In genomic region chr1:74737360-74737759, GRCh38 we compare ENCODE assay signal across 37 cellular contexts. TPM values are rescaled to one million over a fixed set of nuclear protein-coding genes. Genes with fewer than 3 reads are reported as not detected.
A peak's percentile ranks its signal among the peaks of the same experiment; 100 is the strongest.
DNase-seq lines count a peak whose midpoint lies in the region; ATAC-seq, FAIRE-seq and TF ChIP-seq lines count a peak whose summit lies in the region.
"Had no signal": no experiment of that assay in that cellular context is flagged by ENCODE, and none has a peak within 500 bp of the region (broad histone marks: within the 10 kb centered on the region; RNA-seq: fewer than 3 reads in every experiment).

No MANE protein-coding gene starts in this region.

- no peaks in the 10 kb centered on the region for H3K27me3 Mint-ChIP-seq in activated naive CD8-positive, alpha-beta T cell treated with anti-CD3 and anti-CD28 coated beads, Interleukin-2, amount 10 ng/mL, durations not matched to agents 7 days and 5 days
- H3K27me3 Mint-ChIP-seq in activated naive CD8-positive, alpha-beta T cell treated with anti-CD3 and anti-CD28 coated beads, Interleukin-2, amount 50 U/mL, for 24 hours, result no peaks in the 10 kb centered on the region
- H3K27me3 Mint-ChIP-seq in stimulated activated naive B cell treated with anti-CD40 and anti-IgM and Interleukin-4, amounts not matched to agents 10 μg/mL and 1 μg/mL and 100 μg/mL, for 72 hours, result no peaks in the 10 kb centered on the region
- H3K27me3 Mint-ChIP-seq: B cell; CD4-positive, alpha-beta memory T cell; CD4-positive, alpha-beta T cell; CD4-positive, CD25-positive, alpha-beta regulatory T cell; CD8-positive, alpha-beta memory T cell had no signal

- TF ChIP-seq CTCF in GM12878 (IDR thresholded peaks at IDR 0.05 in 2 of 3, conservative IDR thresholded peaks at IDR 0.05 in 1 of 3; ENCODE audit: control insufficient read depth in 2 of 3, extremely low read depth in 1 of 3, insufficient read depth in 1 of 3, low read depth in 3 of 3, low read length in 3 of 3) (no peak), sigmoid colon (IDR thresholded peaks at IDR 0.05) (no peak)

- H3K4me2 ChIP-seq in GM12878 (ENCODE audit: control insufficient read depth, insufficient read depth), result no peak overlapping the region
- H3K4me2 ChIP-seq: A549; BLaER1; BLaER1 treated with 17β-estradiol and CSF1 and Interleukin-3, amounts not matched to agents 10 nM and 100 nM had no signal

- WGBS in GM12878 (ENCODE audit: insufficient coverage, insufficient replicate concordance, low lambda C conversion rate, missing lambda C conversion rate), result 96% methylated on average over 4 of the region's 4 CpGs
- 98% methylated on average over 4 of the region's 4 CpGs for WGBS in sigmoid colon, 2 donors

- in situ Hi-C loops in GM12878 (cut with MboI), result no loop called here

- TF ChIP-seq RAD21 in GM12878 (IDR thresholded peaks at IDR 0.05; ENCODE audit: insufficient read depth, low read depth, low read length), result no peak

- peak overlapping the region; percentile 45 for H3K27ac Mint-ChIP-seq in activated naive CD8-positive, alpha-beta T cell treated with anti-CD3 and anti-CD28 coated beads, Interleukin-2, amount 10 ng/mL, durations not matched to agents 7 days and 5 days
- H3K27ac Mint-ChIP-seq in activated naive CD8-positive, alpha-beta T cell treated with anti-CD3 and anti-CD28 coated beads, Interleukin-2, amount 50 U/mL, for 24 hours, result no peak overlapping the region
- no peak overlapping the region for H3K27ac Mint-ChIP-seq in stimulated activated naive B cell treated with anti-CD40 and anti-IgM and Interleukin-4, amounts not matched to agents 10 μg/mL and 1 μg/mL and 100 μg/mL, for 72 hours
- H3K27ac Mint-ChIP-seq: B cell; CD14-positive monocyte; CD4-positive, alpha-beta memory T cell; CD4-positive, alpha-beta T cell; CD8-positive, alpha-beta T cell had no signal

- no peak for DNase-seq in activated naive CD8-positive, alpha-beta T cell treated with anti-CD3 and anti-CD28 coated beads, Interleukin-2, amount 10 ng/mL, durations not matched to agents 7 days and 5 days
- DNase-seq in activated naive CD8-positive, alpha-beta T cell treated with anti-CD3 and anti-CD28 coated beads, Interleukin-2, amount 50 U/mL, for 24 hours, result no peak
- no peak for DNase-seq in HEK293T (ENCODE audit: extremely low spot score)
- DNase-seq in GM12878 (ENCODE audit: low read depth, low spot score), result no peak
- DNase-seq in kidney tubule cell (ENCODE audit: low spot score), result peak; percentile 34
- DNase-seq in stimulated activated naive B cell treated with anti-CD40 and anti-IgM and Interleukin-4, amounts not matched to agents 10 μg/mL and 1 μg/mL and 100 μg/mL, for 72 hours, result no peak
- no peak for DNase-seq in sigmoid colon
- DNase-seq: 8988T; ACHN; AML-193; BE2C; C1 segment of cervical spinal cord; Caco-2; Calu3; CD4-positive, alpha-beta memory T cell; CD4-positive, alpha-beta T cell; CD4-positive, CD25-positive, alpha-beta regulatory T cell; CD8-positive, alpha-beta memory T cell; CD8-positive, alpha-beta T cell; COR-L47; DMS 273 treated with DMSO at 0.1 percent for 48 hours; DMS153; DMS53; DMS79; DMS79 treated with DMSO at 0.1 percent for 48 hours; DND-41; EL had no signal

- H4K20me1 ChIP-seq in GM12878 (ENCODE audit: control insufficient read depth, insufficient read depth), result no peaks in the 10 kb centered on the region
- H4K20me1 ChIP-seq: BLaER1 had no signal

- CTCF ChIA-PET in HEK293T (lab: Yijun Ruan, JAX), result no interaction called here
- CTCF ChIA-PET in GM12878 (lab: Yijun Ruan, JAX), result interaction anchor here (0.6 to 8.1 kb wide), 7 partner anchors 10 to 83 kb away, joined by 3 to 92 read pairs (median 5); no protein-coding TSS in a partner anchor

- H3K27me3 ChIP-seq in GM12878 (replicated peaks in 1 of 2; ENCODE audit: control insufficient read depth in 2 of 2, insufficient read depth in 2 of 2, low read length in 1 of 2), result no peaks in the 10 kb centered on the region
- no peaks in the 10 kb centered on the region for H3K27me3 ChIP-seq in sigmoid colon
- H3K27me3 ChIP-seq: BE2C; BLaER1; BLaER1 treated with 17β-estradiol and CSF1 and Interleukin-3, amounts not matched to agents 10 nM and 100 nM had no signal

- peaks cover 3% of the 10 kb centered on the region for H3K9me3 Mint-ChIP-seq in activated naive CD8-positive, alpha-beta T cell treated with anti-CD3 and anti-CD28 coated beads, Interleukin-2, amount 10 ng/mL, durations not matched to agents 7 days and 5 days
- H3K9me3 Mint-ChIP-seq in activated naive CD8-positive, alpha-beta T cell treated with anti-CD3 and anti-CD28 coated beads, Interleukin-2, amount 50 U/mL, for 24 hours, result peaks cover 4% of the 10 kb centered on the region
- H3K9me3 Mint-ChIP-seq in stimulated activated naive B cell treated with anti-CD40 and anti-IgM and Interleukin-4, amounts not matched to agents 10 μg/mL and 1 μg/mL and 100 μg/mL, for 72 hours, result peaks cover 5 to 6% of the 10 kb centered on the region in 2 donors
- H3K9me3 Mint-ChIP-seq: CD4-positive, alpha-beta T cell; CD8-positive, alpha-beta T cell had no signal

- POLR2A ChIA-PET in activated naive CD8-positive, alpha-beta T cell treated with anti-CD3 and anti-CD28 coated beads, Interleukin-2, amount 10 ng/mL, durations not matched to agents 7 days and 5 days (lab: Charles Lee), result no interaction called here
- POLR2A ChIA-PET in HEK293T (lab: Yijun Ruan, JAX) (no interaction called here), GM12878 (lab: Charles Lee) (interaction anchor here (0.6 to 2.1 kb wide), 3 partner anchors 9 to 29 kb away, joined by 3 to 8 read pairs (median 5); no protein-coding TSS in a partner anchor)

- H3K4me1 ChIP-seq in GM12878 (ENCODE audit: control insufficient read depth, insufficient read depth, low read length) (no peaks in the 10 kb centered on the region), sigmoid colon (peaks cover 0 to 23% (median 15%) of the 10 kb centered on the region in 4 donors)
- H3K4me1 ChIP-seq: BE2C, Caco-2 had no signal

- TF ChIP-seq POLR2A in GM12878 (IDR thresholded peaks at IDR 0.05; ENCODE audit: low read depth, low read length), result no peak
- TF ChIP-seq POLR2A in sigmoid colon (IDR thresholded peaks at IDR 0.05), result no peak

- no peak for FAIRE-seq in GM12878 (lab: Jason Lieb, UNC)
- FAIRE-seq: A204.1, A549, D721Med had no signal

- TF ChIP-seq EP300 in GM12878 (IDR thresholded peaks at IDR 0.05; ENCODE audit: borderline replicate concordance in 1 of 2, control insufficient read depth in 1 of 2, low read depth in 2 of 2, low read length in 2 of 2) (no peak), sigmoid colon (IDR thresholded peaks at IDR 0.05) (no peak)

- H3K4me3 ChIP-seq in GM12878 (no peak overlapping the region), sigmoid colon (no peak overlapping the region)
- H3K4me3 ChIP-seq: A549; BLaER1; BLaER1 treated with 17β-estradiol and CSF1 and Interleukin-3, amounts not matched to agents 10 nM and 100 nM had no signal

- H3K36me3 ChIP-seq in GM12878 (ENCODE audit: control insufficient read depth in 2 of 2, insufficient read depth in 2 of 2, low read length in 1 of 2) (peaks cover 4 to 16% of the 10 kb centered on the region in 2 experiments), sigmoid colon (peaks cover 0 to 48% (median 27%) of the 10 kb centered on the region in 4 donors)

- H3K4me1 Mint-ChIP-seq in activated naive CD8-positive, alpha-beta T cell treated with anti-CD3 and anti-CD28 coated beads, Interleukin-2, amount 10 ng/mL, durations not matched to agents 7 days and 5 days, result peaks cover 15% of the 10 kb centered on the region
- H3K4me1 Mint-ChIP-seq in activated naive CD8-positive, alpha-beta T cell treated with anti-CD3 and anti-CD28 coated beads, Interleukin-2, amount 50 U/mL, for 24 hours, result peaks cover 16% of the 10 kb centered on the region
- peaks cover 11 to 23% of the 10 kb centered on the region in 2 donors for H3K4me1 Mint-ChIP-seq in stimulated activated naive B cell treated with anti-CD40 and anti-IgM and Interleukin-4, amounts not matched to agents 10 μg/mL and 1 μg/mL and 100 μg/mL, for 72 hours

- RAD21 ChIA-PET in GM12878 (lab: Charles Lee; ENCODE audit: unreplicated experiment), result interaction anchor here (1.0 to 8.9 kb wide), 5 partner anchors 10 to 48 kb away, joined by 3 to 91 read pairs (median 5); no protein-coding TSS in a partner anchor

- peaks cover 33% of the 10 kb centered on the region for H3K79me2 ChIP-seq in GM12878 (ENCODE audit: control insufficient read depth, insufficient read depth, low read length)

- intact Hi-C loops in GM12878 (cut with micrococcal nuclease; ENCODE audit: unreplicated experiment) (loop anchor here (10.0 kb wide), 1 partner anchor 543 kb away; the partner anchor contains the start of genes FPGT and LRRIQ3), sigmoid colon (cut with DNase I) (no loop called here)

- ATAC-seq in activated naive CD8-positive, alpha-beta T cell treated with anti-CD3 and anti-CD28 coated beads, Interleukin-2, amount 10 ng/mL, durations not matched to agents 7 days and 5 days (ENCODE audit: low read depth), result no peak
- ATAC-seq in activated naive CD8-positive, alpha-beta T cell treated with anti-CD3 and anti-CD28 coated beads, Interleukin-2, amount 50 U/mL, for 24 hours, result no peak
- ATAC-seq in GM12878 (no peak), HG03571 (IDR thresholded peaks at IDR 0.05; ENCODE audit: unreplicated experiment) (no peak)
- ATAC-seq in stimulated activated naive B cell treated with anti-CD40 and anti-IgM and Interleukin-4, amounts not matched to agents 10 μg/mL and 1 μg/mL and 100 μg/mL, for 72 hours (replicated peaks), result no peak
- ATAC-seq: A549; CD8-positive, alpha-beta T cell had no signal

- peaks cover 40% of the 10 kb centered on the region for H3K36me3 Mint-ChIP-seq in activated naive CD8-positive, alpha-beta T cell treated with anti-CD3 and anti-CD28 coated beads, Interleukin-2, amount 10 ng/mL, durations not matched to agents 7 days and 5 days
- peaks cover 51% of the 10 kb centered on the region for H3K36me3 Mint-ChIP-seq in activated naive CD8-positive, alpha-beta T cell treated with anti-CD3 and anti-CD28 coated beads, Interleukin-2, amount 50 U/mL, for 24 hours (ENCODE audit: low read depth)
- peaks cover 41 to 59% of the 10 kb centered on the region in 2 donors for H3K36me3 Mint-ChIP-seq in stimulated activated naive B cell treated with anti-CD40 and anti-IgM and Interleukin-4, amounts not matched to agents 10 μg/mL and 1 μg/mL and 100 μg/mL, for 72 hours

- no peak overlapping the region for H3K27ac ChIP-seq in GM12878 (ENCODE audit: control insufficient read depth, insufficient read depth)
- H3K27ac ChIP-seq in sigmoid colon, result no peak overlapping the region
- H3K27ac ChIP-seq: 22Rv1; A549; BLaER1; BLaER1 treated with 17β-estradiol and CSF1 and Interleukin-3, amounts not matched to agents 10 nM and 100 nM; C4-2B had no signal

- no peak overlapping the region for H3K4me3 Mint-ChIP-seq in activated naive CD8-positive, alpha-beta T cell treated with anti-CD3 and anti-CD28 coated beads, Interleukin-2, amount 10 ng/mL, durations not matched to agents 7 days and 5 days
- H3K4me3 Mint-ChIP-seq in activated naive CD8-positive, alpha-beta T cell treated with anti-CD3 and anti-CD28 coated beads, Interleukin-2, amount 50 U/mL, for 24 hours, result no peak overlapping the region
- no peak overlapping the region for H3K4me3 Mint-ChIP-seq in stimulated activated naive B cell treated with anti-CD40 and anti-IgM and Interleukin-4, amounts not matched to agents 10 μg/mL and 1 μg/mL and 100 μg/mL, for 72 hours
- H3K4me3 Mint-ChIP-seq: B cell; CD14-positive monocyte; CD4-positive, alpha-beta memory T cell; CD4-positive, alpha-beta T cell; CD8-positive, alpha-beta memory T cell; CD8-positive, alpha-beta T cell had no signal

- no peak overlapping the region for H2AFZ ChIP-seq in GM12878 (ENCODE audit: control insufficient read depth, low read depth, low read length)

- SMC1A ChIA-PET in GM12878 (lab: Charles Lee; ENCODE audit: uncharacterized antibody, unreplicated experiment), result interaction anchor here (0.7 to 13.7 kb wide), 7 partner anchors 9 to 319 kb away, joined by 3 to 142 read pairs (median 5); no protein-coding TSS in a partner anchor

- H3K9me3 ChIP-seq in GM12878 (replicated peaks; ENCODE audit: control insufficient read depth, insufficient read depth, low read length) (peaks cover 6% of the 10 kb centered on the region; the same call in 2 of the 3 replicates), sigmoid colon (no peaks in the 10 kb centered on the region)
- H3K9me3 ChIP-seq: A549, BE2C, Caco-2 had no signal

- H3K9ac ChIP-seq in GM12878 (ENCODE audit: control insufficient read depth, insufficient read depth, low read length), result no peak overlapping the region
- H3K9ac ChIP-seq: BLaER1; BLaER1 treated with 17β-estradiol and CSF1 and Interleukin-3, amounts not matched to agents 10 nM and 100 nM had no signal

- no TSS peak for BruUV-seq in GM12878 (replicated peaks; lab: Mats Ljungman, UMichigan)

RNA-seq across cellular contexts. Expression of gene TYW3, which starts 4.4 kb away (rescaled TPM):
- 10 to 100 TPM; 17.1 to 18.8 TPM for total RNA-seq in activated naive CD8-positive, alpha-beta T cell treated with anti-CD3 and anti-CD28 coated beads, Interleukin-2, amount 10 ng/mL, durations not matched to agents 7 days and 5 days
- total RNA-seq in GM12878 (2013; cell fraction: nucleolus; rRNA removed), result 36.3 and 40.1 TPM in 2 replicates
- total RNA-seq in GM12878 (2014; rRNA removed) (18.6 and 21.7 TPM in 2 replicates), GM12878 (2014; rRNA removed; fragmentation: Illumina TruSeq; extraction: Trizol) (30.6 and 33.6 TPM in 2 replicates), GM12878 (2021) (29.6 and 31.8 TPM in 2 replicates), sigmoid colon (10 to 100 TPM; 21.6 to 31.7 (median 24.8) TPM)
- polyA plus RNA-seq in GM12878 (2011; ENCODE audit: low read depth), result 12.7 TPM
- polyA plus RNA-seq in GM12878 (2011; rRNA removed) (54.0 and 81.4 TPM in 2 replicates), GM12878 (2014; fragmentation: Illumina TruSeq; extraction: Trizol) (49.0 and 70.8 TPM in 2 replicates), GM12878 (2014; fragmentation: Nextera tagmentation; extraction: Ambion mirVana) (10 to 100 TPM; 43.9 to 54.4 TPM), GM12878 (2014; rRNA removed) (18.1 and 21.3 TPM in 2 replicates), GM12878 (2016; fragmentation: Nextera tagmentation; extraction: Ambion mirVana) (10 to 100 TPM; 31.9 to 32.0 TPM), sigmoid colon (10 to 100 TPM in 1 of 3 donors, 1 to 10 TPM in 2; 7.6 to 10.8 (median 8.4) TPM)
- polyA plus RNA-seq in GM12878 (2011; cell fraction: cytosol; rRNA removed), result 14.2 and 15.3 TPM in 2 replicates
- 27.9 and 31.3 TPM in 2 replicates for polyA plus RNA-seq in GM12878 (2011; cell fraction: nucleus; rRNA removed)
- 28.0 and 40.4 TPM in 2 replicates for polyA plus RNA-seq in GM12878 (2012)
- polyA minus RNA-seq in GM12878 (2011; rRNA and poly(A)+ RNA removed), result 16.2 and 24.4 TPM in 2 replicates
- 5.1 and 5.8 TPM in 2 replicates for polyA minus RNA-seq in GM12878 (2011; cell fraction: cytosol; rRNA and poly(A)+ RNA removed)
- polyA minus RNA-seq in GM12878 (2011; cell fraction: nucleus; rRNA and poly(A)+ RNA removed), result 18.6 and 31.0 TPM in 2 replicates

RNA-seq across cellular contexts. Expression of gene CRYZ, which starts 4.5 kb away (rescaled TPM):
- total RNA-seq in activated naive CD8-positive, alpha-beta T cell treated with anti-CD3 and anti-CD28 coated beads, Interleukin-2, amount 10 ng/mL, durations not matched to agents 7 days and 5 days, result 10 to 100 TPM; 18.4 to 19.6 TPM
- 64.8 and 65.4 TPM in 2 replicates for total RNA-seq in GM12878 (2013; cell fraction: nucleolus; rRNA removed)
- total RNA-seq in GM12878 (2014; rRNA removed), result 54.2 and 73.9 TPM in 2 replicates
- total RNA-seq in GM12878 (2014; rRNA removed; fragmentation: Illumina TruSeq; extraction: Trizol), result 58.2 and 64.2 TPM in 2 replicates
- 53.4 and 55.9 TPM in 2 replicates for total RNA-seq in GM12878 (2021)
- polyA plus RNA-seq in GM12878 (2011; ENCODE audit: low read depth), result 66.2 TPM
- 194 and 284 TPM in 2 replicates for polyA plus RNA-seq in GM12878 (2011; rRNA removed)
- 71.4 and 81.1 TPM in 2 replicates for polyA plus RNA-seq in GM12878 (2011; cell fraction: cytosol; rRNA removed)
- 82.3 and 92.7 TPM in 2 replicates for polyA plus RNA-seq in GM12878 (2011; cell fraction: nucleus; rRNA removed)
- polyA plus RNA-seq in GM12878 (2012), result 56.2 and 82.6 TPM in 2 replicates
- 76.6 and 88.1 TPM in 2 replicates for polyA plus RNA-seq in GM12878 (2014; fragmentation: Illumina TruSeq; extraction: Trizol)
- 100 to 1,000 TPM; 108 to 137 TPM for polyA plus RNA-seq in GM12878 (2014; fragmentation: Nextera tagmentation; extraction: Ambion mirVana)
- 54.8 and 61.3 TPM in 2 replicates for polyA plus RNA-seq in GM12878 (2014; rRNA removed)
- polyA plus RNA-seq in GM12878 (2016; fragmentation: Nextera tagmentation; extraction: Ambion mirVana), result 10 to 100 TPM; 83.0 to 84.9 TPM
- polyA minus RNA-seq in GM12878 (2011; rRNA and poly(A)+ RNA removed), result 67.4 and 96.6 TPM in 2 replicates
- polyA minus RNA-seq in GM12878 (2011; cell fraction: cytosol; rRNA and poly(A)+ RNA removed), result 17.5 and 22.6 TPM in 2 replicates
- polyA minus RNA-seq in GM12878 (2011; cell fraction: nucleus; rRNA and poly(A)+ RNA removed), result 18.6 and 25.6 TPM in 2 replicates
- 10 to 100 TPM; 25.1 to 43.2 (median 34.8) TPM for total RNA-seq in sigmoid colon
- 10 to 100 TPM; 10.4 to 25.2 (median 14.1) TPM for polyA plus RNA-seq in sigmoid colon
